In the genomic region with DNA sequence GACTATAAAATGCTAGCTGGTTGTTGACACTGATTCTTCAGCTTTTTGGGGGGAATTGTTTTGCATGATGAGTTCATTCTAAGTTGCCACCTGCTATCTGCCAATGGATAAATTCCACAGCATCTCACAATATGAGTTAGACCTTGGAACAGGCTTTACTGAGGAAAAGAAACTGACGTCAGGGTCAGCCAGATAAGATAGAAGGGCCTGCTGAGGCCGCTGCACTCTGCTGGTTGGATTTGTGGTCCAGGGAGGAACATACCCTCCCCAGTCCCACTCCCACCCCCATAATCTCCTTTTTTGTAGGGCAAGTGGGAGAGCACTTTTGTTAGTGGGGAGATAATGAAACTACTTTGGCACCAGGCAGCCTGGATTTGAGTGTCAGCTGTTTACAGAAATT, we compare ENCODE assay signal across 30 cellular contexts.
"Had no signal": no experiment of that assay in that cellular context is flagged by ENCODE, and none has a peak within 500 bp of the region (broad histone marks: within the 10 kb centered on the region; RNA-seq: fewer than 3 reads in every experiment).

No MANE protein-coding gene starts in this region.

- H3K4me3 Mint-ChIP-seq: effector memory CD8-positive, alpha-beta T cell; immature natural killer cell; memory B cell; natural killer cell; stimulated activated effector memory CD8-positive, alpha-beta T cell treated with anti-CD3 and anti-CD28 coated beads, Interleukin-12 subunit alpha, Interleukin-12 subunit beta, amount 100 ng/mL, for 72 hours had no signal

- H3K4me1 ChIP-seq: gastrocnemius medialis, upper lobe of right lung, uterus had no signal

- H3K27me3 ChIP-seq: esophagus squamous epithelium, gastrocnemius medialis, ovary, tibial nerve, upper lobe of right lung, uterus had no signal

- H3K27ac ChIP-seq: esophagus squamous epithelium, gastrocnemius medialis, thoracic aorta, tibial nerve, upper lobe of right lung, uterus had no signal

- H3K9me3 ChIP-seq: esophagus squamous epithelium, gastrocnemius medialis, ovary, thoracic aorta, tibial nerve, upper lobe of right lung, uterus had no signal

- H3K27ac Mint-ChIP-seq: effector memory CD8-positive, alpha-beta T cell; immature natural killer cell; memory B cell; natural killer cell; stimulated activated effector memory CD8-positive, alpha-beta T cell treated with anti-CD3 and anti-CD28 coated beads, Interleukin-12 subunit alpha, Interleukin-12 subunit beta, amount 100 ng/mL, for 72 hours had no signal

- H3K36me3 Mint-ChIP-seq: memory B cell; natural killer cell; stimulated activated effector memory CD8-positive, alpha-beta T cell treated with anti-CD3 and anti-CD28 coated beads, Interleukin-12 subunit alpha, Interleukin-12 subunit beta, amount 100 ng/mL, for 72 hours had no signal

- DNase-seq: cerebellar nuclear complex; cortex of kidney; effector memory CD8-positive, alpha-beta T cell; erythroblast; esophagus squamous epithelium; foreskin fibroblast; gastrocnemius medialis; head of caudate nucleus; hypothalamus; immature natural killer cell; islet precursor cell; kidney glomerular epithelial cell; left colon; natural killer cell; occipital lobe; ovary; posterior cingulate gyrus; retina; stimulated activated CD4-positive, alpha-beta T cell treated with anti-CD3 and anti-CD28 coated beads, Interleukin-2, amount 100 ng/mL, for 24 hours; stimulated activated CD4-positive, alpha-beta T cell treated with anti-CD3 and anti-CD28 coated beads, Interleukin-4, amount 100 ng/mL, for 24 hours; stimulated activated naive CD4-positive, alpha-beta T cell treated with Interleukin-2 at 50 U/mL for 16 hours; substantia nigra; upper lobe of right lung; uterus had no signal

- ATAC-seq: effector memory CD8-positive, alpha-beta T cell; gastrocnemius medialis; left colon; natural killer cell; sciatic nerve; stimulated activated effector memory CD8-positive, alpha-beta T cell treated with anti-CD3 and anti-CD28 coated beads, Interleukin-12 subunit alpha, Interleukin-12 subunit beta, amount 100 ng/mL, for 72 hours; upper lobe of right lung had no signal

- H3K9me3 Mint-ChIP-seq: effector memory CD8-positive, alpha-beta T cell; immature natural killer cell; memory B cell; natural killer cell; stimulated activated effector memory CD8-positive, alpha-beta T cell treated with anti-CD3 and anti-CD28 coated beads, Interleukin-12 subunit alpha, Interleukin-12 subunit beta, amount 100 ng/mL, for 72 hours had no signal

- H3K27me3 Mint-ChIP-seq: effector memory CD8-positive, alpha-beta T cell; memory B cell had no signal

- H3K4me1 Mint-ChIP-seq: immature natural killer cell; memory B cell; natural killer cell; stimulated activated effector memory CD8-positive, alpha-beta T cell treated with anti-CD3 and anti-CD28 coated beads, Interleukin-12 subunit alpha, Interleukin-12 subunit beta, amount 100 ng/mL, for 72 hours had no signal

- H3K4me3 ChIP-seq: esophagus squamous epithelium, gastrocnemius medialis, lung, ovary, thoracic aorta, tibial nerve, upper lobe of right lung, uterus had no signal

- H3K36me3 ChIP-seq: esophagus squamous epithelium, gastrocnemius medialis, ovary, thoracic aorta, tibial nerve, upper lobe of right lung, uterus had no signal
